24 cellular contexts compared by ENCODE assay signal in genomic region chr14:88605594-88605993, GRCh38. TPM values are rescaled to one million over a fixed set of nuclear protein-coding genes. Genes with fewer than 3 reads are reported as not detected.
"Had no signal": no experiment of that assay in that cellular context is flagged by ENCODE, and none has a peak within 500 bp of the region (broad histone marks: within the 10 kb centered on the region; RNA-seq: fewer than 3 reads in every experiment).

No MANE protein-coding gene starts in this region.

- H3K27ac ChIP-seq: ascending aorta, brain microvascular endothelial cell, gastrocnemius medialis, sigmoid colon, upper lobe of right lung had no signal

- H3K27me3 ChIP-seq: ascending aorta, brain microvascular endothelial cell, gastrocnemius medialis, sigmoid colon, upper lobe of right lung had no signal

- H3K4me1 ChIP-seq: ascending aorta, gastrocnemius medialis, sigmoid colon, upper lobe of right lung had no signal

- H3K27me3 Mint-ChIP-seq: activated B cell treated with CpG ODN at 0.5 μM for 24 hours; activated CD4-positive, alpha-beta memory T cell treated with anti-CD3 and anti-CD28 coated beads, Interleukin-2, amount 10 ng/mL, durations not matched to agents 7 days and 5 days; natural killer cell treated with Interleukin-12 subunit alpha and Interleukin-12 subunit beta and Interleukin-15 and Interleukin-18, amount 100 ng/mL, for 72 hours; progenitor cell of endocrine pancreas had no signal

- DNase-seq: activated B cell treated with CpG ODN at 0.5 μM for 24 hours; activated CD4-positive, alpha-beta memory T cell treated with anti-CD3 and anti-CD28 coated beads, Interleukin-2, amount 10 ng/mL, durations not matched to agents 7 days and 5 days; activated CD4-positive, alpha-beta T cell treated with anti-CD3 and anti-CD28 coated beads for 48 hours; activated gamma-delta T cell treated with Interleukin-2 at 50 U/mL for 16 hours; brain microvascular endothelial cell; dermis blood vessel endothelial cell; effector CD8-positive, alpha-beta T cell; gastrocnemius medialis; hypothalamus; left ventricle myocardium superior; mammary epithelial cell; retina; sigmoid colon; stimulated activated CD4-positive, alpha-beta T cell treated with anti-CD3 and anti-CD28 coated beads, Interleukin-2, amount 100 ng/mL, for 48 hours; stimulated activated CD8-positive, alpha-beta memory T cell treated with anti-CD3 and anti-CD28 coated beads, Interleukin-4, amount 100 ng/mL, for 48 hours; stimulated activated naive CD4-positive, alpha-beta T cell; T-helper 1 cell; T-helper 9 cell; upper lobe of right lung had no signal

- H3K9me3 Mint-ChIP-seq: activated B cell treated with CpG ODN at 0.5 μM for 24 hours; activated CD4-positive, alpha-beta memory T cell treated with anti-CD3 and anti-CD28 coated beads, Interleukin-2, amount 10 ng/mL, durations not matched to agents 7 days and 5 days; activated T-helper 1 cell treated with anti-CD3 and anti-CD28 coated beads, Interleukin-12 subunit alpha, Interleukin-12 subunit beta, Interleukin-2, Interleukin-4 antibody, amounts not matched to agents 30 ng/mL and 10 ng/mL and 1 ng/mL, durations not matched to agents 14 hours and 24 hours and 36 hours; natural killer cell treated with Interleukin-12 subunit alpha and Interleukin-12 subunit beta and Interleukin-15 and Interleukin-18, amount 100 ng/mL, for 72 hours had no signal

- H3K27ac Mint-ChIP-seq: activated B cell treated with CpG ODN at 0.5 μM for 24 hours; activated CD4-positive, alpha-beta memory T cell treated with anti-CD3 and anti-CD28 coated beads, Interleukin-2, amount 10 ng/mL, durations not matched to agents 7 days and 5 days; activated T-helper 1 cell treated with anti-CD3 and anti-CD28 coated beads, Interleukin-12 subunit alpha, Interleukin-12 subunit beta, Interleukin-2, Interleukin-4 antibody, amounts not matched to agents 30 ng/mL and 10 ng/mL and 1 ng/mL, durations not matched to agents 14 hours and 24 hours and 36 hours; natural killer cell treated with Interleukin-12 subunit alpha and Interleukin-12 subunit beta and Interleukin-15 and Interleukin-18, amount 100 ng/mL, for 72 hours; progenitor cell of endocrine pancreas had no signal

- H3K9me3 ChIP-seq: ascending aorta, gastrocnemius medialis, sigmoid colon, upper lobe of right lung had no signal

- H3K4me3 Mint-ChIP-seq: activated B cell treated with CpG ODN at 0.5 μM for 24 hours; activated CD4-positive, alpha-beta memory T cell treated with anti-CD3 and anti-CD28 coated beads, Interleukin-2, amount 10 ng/mL, durations not matched to agents 7 days and 5 days; activated T-helper 1 cell treated with anti-CD3 and anti-CD28 coated beads, Interleukin-12 subunit alpha, Interleukin-12 subunit beta, Interleukin-2, Interleukin-4 antibody, amounts not matched to agents 30 ng/mL and 10 ng/mL and 1 ng/mL, durations not matched to agents 14 hours and 24 hours and 36 hours; natural killer cell treated with Interleukin-12 subunit alpha and Interleukin-12 subunit beta and Interleukin-15 and Interleukin-18, amount 100 ng/mL, for 72 hours had no signal

- H3K4me3 ChIP-seq: ascending aorta, gastrocnemius medialis, sigmoid colon, upper lobe of right lung had no signal

- ATAC-seq: gastrocnemius medialis; left ventricle myocardium superior; natural killer cell treated with Interleukin-12 subunit alpha and Interleukin-12 subunit beta and Interleukin-15 and Interleukin-18, amount 100 ng/mL, for 72 hours; SK-N-SH treated with all-trans-retinoic acid at 6 μM for 48 hours; upper lobe of right lung had no signal

RNA-seq across cellular contexts. Expression of gene PTPN21, which starts 50.8 kb away (rescaled TPM):
- total RNA-seq: activated CD4-positive, alpha-beta memory T cell treated with anti-CD3 and anti-CD28 coated beads, Interleukin-2, amount 10 ng/mL, durations not matched to agents 7 days and 5 days had no signal
